ENCODE assay signal across 16 cellular contexts in the genomic region with DNA sequence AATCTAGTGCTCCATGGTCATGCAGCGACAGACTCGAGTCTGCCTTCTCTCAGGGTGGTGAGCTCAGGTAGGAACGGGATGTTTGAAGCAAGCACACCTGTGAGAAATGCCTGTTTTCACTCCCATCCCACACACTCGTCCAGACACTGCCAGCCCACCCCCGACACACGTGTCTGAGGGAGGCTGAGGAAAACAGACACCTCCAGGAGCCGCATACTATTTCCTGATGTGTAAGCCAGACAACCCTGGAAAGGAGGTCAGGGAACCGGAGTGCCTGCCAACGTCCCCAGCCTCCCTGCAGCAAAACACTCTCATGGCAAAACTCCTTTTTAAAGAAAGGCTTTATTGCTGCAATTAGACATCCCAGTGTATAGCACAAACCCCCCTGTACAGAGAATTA.
DNase-seq lines count a peak whose midpoint lies in the region; ATAC-seq, FAIRE-seq and TF ChIP-seq lines count a peak whose summit lies in the region.
"Had no signal": no experiment of that assay in that cellular context is flagged by ENCODE, and none has a peak within 500 bp of the region (broad histone marks: within the 10 kb centered on the region; RNA-seq: fewer than 3 reads in every experiment).

No MANE protein-coding gene starts in this region.

- H3K4me3 ChIP-seq in liver (ENCODE audit: low read depth in 1 of 3, low read length in 3 of 3) (no peak overlapping the region), HepG2 (replicated peaks in 1 of 3; ENCODE audit: insufficient read depth in 1 of 3, low read depth in 2 of 3, low read length in 3 of 3) (no peak overlapping the region), body of pancreas (no peak overlapping the region), mammary epithelial cell (replicated peaks in 1 of 3; ENCODE audit: insufficient read depth in 1 of 3, low read depth in 2 of 3, low read length in 3 of 3) (no peak overlapping the region)
- H3K4me3 ChIP-seq: adrenal gland, gastrocnemius medialis, HAP-1, lung had no signal

- H3K27me3 ChIP-seq in liver (ENCODE audit: control insufficient read depth in 4 of 4, insufficient read depth in 4 of 4, low read length in 3 of 4) (no peaks in the 10 kb centered on the region), HepG2 (ENCODE audit: control insufficient read depth in 1 of 2, insufficient read depth in 2 of 2, low read length in 2 of 2) (no peaks in the 10 kb centered on the region), body of pancreas (no peaks in the 10 kb centered on the region), mammary epithelial cell (ENCODE audit: insufficient read depth, low read length) (no peaks in the 10 kb centered on the region)
- H3K27me3 ChIP-seq: adrenal gland, gastrocnemius medialis had no signal

- in situ Hi-C loops in HepG2 (cut with HindIII; ENCODE audit: extremely low pct_ligation_motif_present, low pct_unique_long_range_greater_than_20kb) (no loop called here), mammary epithelial cell (cut with MboI; ENCODE audit: low sequenced_read_pairs in 2 of 2) (loop anchor here in 1 of 2 donors (25.0 kb wide), 1 partner anchor 208 kb away; the partner anchor contains the start of gene ZFAND4)

- H3K4me1 ChIP-seq in liver (ENCODE audit: control insufficient read depth in 4 of 4, insufficient read depth in 4 of 4, low read length in 3 of 4) = peaks cover 2 to 33% (median 25%) of the 10 kb centered on the region in 4 donors
- H3K4me1 ChIP-seq in HepG2 (ENCODE audit: insufficient read depth, low read length) = peaks cover 8% of the 10 kb centered on the region; the same call in 1 of the 2 replicates
- H3K4me1 ChIP-seq in body of pancreas = peaks cover 30% of the 10 kb centered on the region
- H3K4me1 ChIP-seq in mammary epithelial cell (ENCODE audit: insufficient read depth, low read length) = no peaks in the 10 kb centered on the region
- H3K4me1 ChIP-seq: HAP-1 had no signal

- H3K27ac ChIP-seq in liver (ENCODE audit: low read depth in 1 of 2, low read length in 2 of 2) = peak overlapping the region; percentile 36 to 52
- H3K27ac ChIP-seq in HepG2 (ENCODE audit: extremely low read length, insufficient read depth, low read length) = no peak overlapping the region
- H3K27ac ChIP-seq in body of pancreas = peak overlapping the region; percentile 64 to 77 (median 70)
- H3K27ac ChIP-seq in mammary epithelial cell (ENCODE audit: insufficient read depth, low read depth, low read length) = no peak overlapping the region
- H3K27ac ChIP-seq: adrenal gland, gastrocnemius medialis had no signal

- no peaks in the 10 kb centered on the region for H4K20me1 ChIP-seq in HepG2 (ENCODE audit: insufficient read depth, low read length)
- H4K20me1 ChIP-seq in mammary epithelial cell (ENCODE audit: insufficient read depth, low read length) = no peaks in the 10 kb centered on the region

- POLR2A ChIA-PET in HepG2 (lab: Yijun Ruan, JAX) = no interaction called here

- H2AFZ ChIP-seq in HepG2 (ENCODE audit: low read length) (no peak overlapping the region), mammary epithelial cell (ENCODE audit: low read depth, low read length) (no peak overlapping the region)

- no TSS peak for BruUV-seq in HepG2 (replicated peaks; lab: Mats Ljungman, UMichigan)
- no TSS peak for BruUV-seq in mammary epithelial cell (replicated peaks; lab: Mats Ljungman, UMichigan)

- H3K9ac ChIP-seq in liver (ENCODE audit: low read depth in 1 of 2, low read length in 2 of 2) = no peak overlapping the region
- H3K9ac ChIP-seq in HepG2 (ENCODE audit: insufficient read depth, low read depth, low read length) = no peak overlapping the region
- H3K9ac ChIP-seq in mammary epithelial cell (ENCODE audit: insufficient read depth, low read length) = no peak overlapping the region

- CTCF ChIA-PET in HepG2 (lab: Yijun Ruan, JAX; ENCODE audit: low intra/inter-chr PET ratio, low total read pairs) = no interaction called here
- CTCF ChIA-PET in mammary epithelial cell (lab: Charles Lee; ENCODE audit: low non-redundant PET) = no interaction called here

- intact Hi-C loops in HepG2 (cut with micrococcal nuclease; ENCODE audit: unreplicated experiment) = no loop called here
- intact Hi-C loops in body of pancreas (cut with DNase I) = no loop called here
- intact Hi-C loops in mammary epithelial cell (cut with micrococcal nuclease) = no loop called here

- dilution Hi-C loops in mammary epithelial cell (cut with HindIII; ENCODE audit: low sequenced_read_pairs) = no loop called here

- H3K79me2 ChIP-seq in HepG2 (ENCODE audit: insufficient read depth, low read length) (no peaks in the 10 kb centered on the region), mammary epithelial cell (ENCODE audit: insufficient read depth, low read length) (no peaks in the 10 kb centered on the region)

- ATAC-seq in HepG2 (no peak), body of pancreas (peak; percentile 73), left lobe of liver (peak; percentile 72), GM19035 (IDR thresholded peaks at IDR 0.05; ENCODE audit: unreplicated experiment) (no peak), GM21515 (IDR thresholded peaks at IDR 0.05; ENCODE audit: unreplicated experiment) (no peak)
- ATAC-seq: gastrocnemius medialis had no signal

- no peak for FAIRE-seq in HepG2 (lab: Jason Lieb, UNC)
- FAIRE-seq: colon had no signal

- TF ChIP-seq RAD21 in liver (IDR thresholded peaks at IDR 0.05) = no peak
- no peak for TF ChIP-seq RAD21 in HepG2 (CRISPR knock-in tag; IDR thresholded peaks at IDR 0.05)

- no peak for TF ChIP-seq CTCF in liver (IDR thresholded peaks at IDR 0.05; ENCODE audit: low read depth, low read length, missing input control)
- no peak for TF ChIP-seq CTCF in HepG2 (CRISPR knock-in tag; IDR thresholded peaks at IDR 0.05)
- TF ChIP-seq CTCF in body of pancreas (IDR thresholded peaks at IDR 0.05) = no peak
- no peak for TF ChIP-seq CTCF in mammary epithelial cell (conservative IDR thresholded peaks at IDR 0.05 in 1 of 2, IDR thresholded peaks at IDR 0.05 in 1 of 2; ENCODE audit: extremely low read depth in 1 of 2, insufficient read depth in 1 of 2, low read depth in 1 of 2, low read length in 2 of 2)

- TF ChIP-seq POLR2A in HepG2 (IDR thresholded peaks at IDR 0.05; ENCODE audit: insufficient read depth in 1 of 2, low read depth in 2 of 2, low read length in 2 of 2) = no peak
- TF ChIP-seq POLR2A in body of pancreas (IDR thresholded peaks at IDR 0.05) = no peak

- H3K36me3 ChIP-seq in liver (ENCODE audit: control insufficient read depth in 4 of 4, insufficient read depth in 3 of 4, low read depth in 1 of 4, low read length in 3 of 4) (peaks cover 0 to 15% (median 11%) of the 10 kb centered on the region in 4 donors), HepG2 (replicated peaks in 1 of 2; ENCODE audit: control insufficient read depth in 1 of 2, insufficient read depth in 2 of 2, low read length in 2 of 2) (peaks cover 7 to 18% of the 10 kb centered on the region in 2 experiments; a peak in 4 of 5 replicates), body of pancreas (replicated peaks in 1 of 2; ENCODE audit: insufficient read depth in 1 of 2, low read depth in 2 of 2) (no peaks in the 10 kb centered on the region), mammary epithelial cell (ENCODE audit: insufficient read depth, low read length) (no peaks in the 10 kb centered on the region)
- H3K36me3 ChIP-seq: HAP-1 had no signal

- TF ChIP-seq EP300 in HepG2 (IDR thresholded peaks at IDR 0.05; ENCODE audit: low read depth in 2 of 2, low read length in 2 of 2) (no peak), HepG2 (CRISPR knock-in tag; IDR thresholded peaks at IDR 0.05; ENCODE audit: borderline replicate concordance) (no peak)

- no peak overlapping the region for H3K4me2 ChIP-seq in HepG2 (ENCODE audit: low read depth, low read length)
- no peak overlapping the region for H3K4me2 ChIP-seq in mammary epithelial cell (ENCODE audit: insufficient read depth, low read depth, low read length)

- DNase-seq in HepG2 (ENCODE audit: low spot score) (no peak), body of pancreas (peak; percentile 54 to 71 (median 64)), left lobe of liver (ENCODE audit: low spot score) (no peak), mammary epithelial cell (no peak)
- DNase-seq in stimulated activated CD4-positive, alpha-beta T cell treated with anti-CD3 and anti-CD28 coated beads, Interleukin-4, amount 100 ng/mL, for 1 hour = no peak
- DNase-seq: activated T-cell treated with anti-CD3 and anti-CD28 coated beads, Interleukin-2, amount 50 U/mL, for 24 hours; gastrocnemius medialis; NCI-H1417 treated with DMSO at 0.1 percent for 48 hours; NK-92 treated with Interleukin-12 subunit alpha and Interleukin-12 subunit beta, amount 100 ng/mL, for 24 hours had no signal

- WGBS in liver = 39% methylated on average over 9 of the region's 9 CpGs
- 88% methylated on average over 9 of the region's 9 CpGs for WGBS in HepG2 (ENCODE audit: low lambda C conversion rate)
- WGBS in body of pancreas, 2 donors = 26 to 44% methylated on average over 6 to 9 of the region's 9 CpGs
- 24% methylated on average over 9 of the region's 9 CpGs for WGBS in mammary epithelial cell (ENCODE audit: low coverage, missing lambda C conversion rate)

- H3K9me3 ChIP-seq in liver (ENCODE audit: control insufficient read depth in 4 of 4, low read length in 3 of 4) = no peaks in the 10 kb centered on the region
- H3K9me3 ChIP-seq in HepG2 (ENCODE audit: low read length) = no peaks in the 10 kb centered on the region
- no peaks in the 10 kb centered on the region for H3K9me3 ChIP-seq in body of pancreas
- no peaks in the 10 kb centered on the region for H3K9me3 ChIP-seq in mammary epithelial cell (replicated peaks; ENCODE audit: insufficient read depth, low read length)
- H3K9me3 ChIP-seq: adrenal gland, gastrocnemius medialis, HAP-1 had no signal

TF ChIP-seq in liver, 16 proteins besides CTCF, POLR2A, EP300 and RAD21:
- TF ChIP-seq YY1 (IDR thresholded peaks at IDR 0.05) = no peak
- no peak for TF ChIP-seq TAF1 (conservative IDR thresholded peaks at IDR 0.05)

TF ChIP-seq in HepG2, 621 proteins besides CTCF, POLR2A, EP300 and RAD21 (continues in another document):
- TF ChIP-seq NFYC (CRISPR knock-in tag; IDR thresholded peaks at IDR 0.05) = no peak

Comparison
In these comparisons a context has a peak if more than half of its experiments do, and no peak if none do; other contexts are left out.
1. H3K27ac ChIP-seq: peak in liver (2 of 2) and body of pancreas (4 of 4); none in HepG2 (single experiment) and mammary epithelial cell (single experiment).
2. ATAC-seq: peak in body of pancreas (single experiment) and left lobe of liver (single experiment); none in HepG2 (single experiment), GM19035 (single experiment) and GM21515 (single experiment).
3. DNase-seq: peak in body of pancreas (4 of 4); none in HepG2 (single experiment), left lobe of liver (single experiment), stimulated activated CD4-positive, alpha-beta T cell treated with anti-CD3 and anti-CD28 coated beads, Interleukin-4, amount 100 ng/mL, for 1 hour (single experiment) and mammary epithelial cell (single experiment).